In genomic region chr2:46540496-46541342, GRCh38 we compare ENCODE assay signal across 1 cellular context.
TF ChIP-seq lines count a peak whose summit lies in the region.

No MANE protein-coding gene starts in this region.

TF ChIP-seq in SK-N-SH, 30 proteins besides CTCF, POLR2A, EP300 and RAD21 (continued from another document):
- TF ChIP-seq, protein P1, sequence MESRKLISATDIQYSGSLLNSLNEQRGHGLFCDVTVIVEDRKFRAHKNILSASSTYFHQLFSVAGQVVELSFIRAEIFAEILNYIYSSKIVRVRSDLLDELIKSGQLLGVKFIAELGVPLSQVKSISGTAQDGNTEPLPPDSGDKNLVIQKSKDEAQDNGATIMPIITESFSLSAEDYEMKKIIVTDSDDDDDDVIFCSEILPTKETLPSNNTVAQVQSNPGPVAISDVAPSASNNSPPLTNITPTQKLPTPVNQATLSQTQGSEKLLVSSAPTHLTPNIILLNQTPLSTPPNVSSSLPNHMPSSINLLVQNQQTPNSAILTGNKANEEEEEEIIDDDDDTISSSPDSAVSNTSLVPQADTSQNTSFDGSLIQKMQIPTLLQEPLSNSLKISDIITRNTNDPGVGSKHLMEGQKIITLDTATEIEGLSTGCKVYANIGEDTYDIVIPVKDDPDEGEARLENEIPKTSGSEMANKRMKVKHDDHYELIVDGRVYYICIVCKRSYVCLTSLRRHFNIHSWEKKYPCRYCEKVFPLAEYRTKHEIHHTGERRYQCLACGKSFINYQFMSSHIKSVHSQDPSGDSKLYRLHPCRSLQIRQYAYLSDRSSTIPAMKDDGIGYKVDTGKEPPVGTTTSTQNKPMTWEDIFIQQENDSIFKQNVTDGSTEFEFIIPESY (IDR thresholded peaks at IDR 0.05; ENCODE audit: borderline replicate concordance, low read depth), result no peak
- TF ChIP-seq USF1 (IDR thresholded peaks at IDR 0.05; ENCODE audit: borderline replicate concordance, low read depth) (no peak), RFX5 (IDR thresholded peaks at IDR 0.05; ENCODE audit: low read length) (no peak), FOXJ3 (CRISPR knock-in tag; IDR thresholded peaks at IDR 0.05) (no peak), FOSL2 (IDR thresholded peaks at IDR 0.05; ENCODE audit: borderline replicate concordance, low read depth) (peak; percentile 82), TEAD4 (IDR thresholded peaks at IDR 0.05; ENCODE audit: borderline replicate concordance, insufficient read depth) (peak; percentile 49; the same call in 1 of the 2 replicates), MEF2A (IDR thresholded peaks at IDR 0.05; ENCODE audit: borderline replicate concordance, low read depth) (no peak), ELF1 (IDR thresholded peaks at IDR 0.05) (no peak), POLR2AphosphoS5 (IDR thresholded peaks at IDR 0.05; ENCODE audit: low read depth, low read length) (no peak; the same call in 1 of the 2 replicates), TCF12 (IDR thresholded peaks at IDR 0.05) (peak; percentile 46), GABPA (IDR thresholded peaks at IDR 0.05; ENCODE audit: low read depth) (no peak)
- TF ChIP-seq, protein P2, sequence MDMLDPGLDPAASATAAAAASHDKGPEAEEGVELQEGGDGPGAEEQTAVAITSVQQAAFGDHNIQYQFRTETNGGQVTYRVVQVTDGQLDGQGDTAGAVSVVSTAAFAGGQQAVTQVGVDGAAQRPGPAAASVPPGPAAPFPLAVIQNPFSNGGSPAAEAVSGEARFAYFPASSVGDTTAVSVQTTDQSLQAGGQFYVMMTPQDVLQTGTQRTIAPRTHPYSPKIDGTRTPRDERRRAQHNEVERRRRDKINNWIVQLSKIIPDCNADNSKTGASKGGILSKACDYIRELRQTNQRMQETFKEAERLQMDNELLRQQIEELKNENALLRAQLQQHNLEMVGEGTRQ (IDR thresholded peaks at IDR 0.05; ENCODE audit: borderline replicate concordance, low read depth, low read length), result no peak
- TF ChIP-seq, protein P3, sequence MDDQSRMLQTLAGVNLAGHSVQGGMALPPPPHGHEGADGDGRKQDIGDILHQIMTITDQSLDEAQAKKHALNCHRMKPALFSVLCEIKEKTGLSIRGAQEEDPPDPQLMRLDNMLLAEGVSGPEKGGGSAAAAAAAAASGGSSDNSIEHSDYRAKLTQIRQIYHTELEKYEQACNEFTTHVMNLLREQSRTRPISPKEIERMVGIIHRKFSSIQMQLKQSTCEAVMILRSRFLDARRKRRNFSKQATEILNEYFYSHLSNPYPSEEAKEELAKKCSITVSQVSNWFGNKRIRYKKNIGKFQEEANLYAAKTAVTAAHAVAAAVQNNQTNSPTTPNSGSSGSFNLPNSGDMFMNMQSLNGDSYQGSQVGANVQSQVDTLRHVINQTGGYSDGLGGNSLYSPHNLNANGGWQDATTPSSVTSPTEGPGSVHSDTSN (IDR thresholded peaks at IDR 0.05), result peak; percentile 3; the same call in 1 of the 2 replicates
- TF ChIP-seq, protein P4, sequence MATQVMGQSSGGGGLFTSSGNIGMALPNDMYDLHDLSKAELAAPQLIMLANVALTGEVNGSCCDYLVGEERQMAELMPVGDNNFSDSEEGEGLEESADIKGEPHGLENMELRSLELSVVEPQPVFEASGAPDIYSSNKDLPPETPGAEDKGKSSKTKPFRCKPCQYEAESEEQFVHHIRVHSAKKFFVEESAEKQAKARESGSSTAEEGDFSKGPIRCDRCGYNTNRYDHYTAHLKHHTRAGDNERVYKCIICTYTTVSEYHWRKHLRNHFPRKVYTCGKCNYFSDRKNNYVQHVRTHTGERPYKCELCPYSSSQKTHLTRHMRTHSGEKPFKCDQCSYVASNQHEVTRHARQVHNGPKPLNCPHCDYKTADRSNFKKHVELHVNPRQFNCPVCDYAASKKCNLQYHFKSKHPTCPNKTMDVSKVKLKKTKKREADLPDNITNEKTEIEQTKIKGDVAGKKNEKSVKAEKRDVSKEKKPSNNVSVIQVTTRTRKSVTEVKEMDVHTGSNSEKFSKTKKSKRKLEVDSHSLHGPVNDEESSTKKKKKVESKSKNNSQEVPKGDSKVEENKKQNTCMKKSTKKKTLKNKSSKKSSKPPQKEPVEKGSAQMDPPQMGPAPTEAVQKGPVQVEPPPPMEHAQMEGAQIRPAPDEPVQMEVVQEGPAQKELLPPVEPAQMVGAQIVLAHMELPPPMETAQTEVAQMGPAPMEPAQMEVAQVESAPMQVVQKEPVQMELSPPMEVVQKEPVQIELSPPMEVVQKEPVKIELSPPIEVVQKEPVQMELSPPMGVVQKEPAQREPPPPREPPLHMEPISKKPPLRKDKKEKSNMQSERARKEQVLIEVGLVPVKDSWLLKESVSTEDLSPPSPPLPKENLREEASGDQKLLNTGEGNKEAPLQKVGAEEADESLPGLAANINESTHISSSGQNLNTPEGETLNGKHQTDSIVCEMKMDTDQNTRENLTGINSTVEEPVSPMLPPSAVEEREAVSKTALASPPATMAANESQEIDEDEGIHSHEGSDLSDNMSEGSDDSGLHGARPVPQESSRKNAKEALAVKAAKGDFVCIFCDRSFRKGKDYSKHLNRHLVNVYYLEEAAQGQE (IDR thresholded peaks at IDR 0.05; ENCODE audit: low read depth, low read length), result peak; percentile 59
